Comparison of ENCODE assay signal across 9 cellular contexts in the genomic region with DNA sequence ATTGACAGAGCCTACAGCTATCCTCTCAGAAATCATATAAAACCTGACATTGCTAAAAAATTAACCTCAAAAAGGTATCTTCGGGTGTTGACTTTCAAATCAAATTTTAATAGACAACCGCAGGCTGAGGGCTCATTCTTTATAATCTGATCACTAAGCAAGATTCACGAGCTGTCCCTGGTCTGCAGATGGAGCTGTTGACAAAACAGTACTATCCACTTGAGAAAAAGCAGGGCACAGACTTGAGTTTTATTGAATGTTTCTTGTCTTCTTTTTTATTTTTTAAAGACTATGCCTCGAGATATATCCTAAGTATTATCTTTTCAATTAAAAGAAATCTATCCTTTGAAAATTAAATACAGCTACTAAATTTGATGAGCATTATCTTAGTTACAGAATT.
A peak's percentile ranks its signal among the peaks of the same experiment; 100 is the strongest.
DNase-seq lines count a peak whose midpoint lies in the region; ATAC-seq and TF ChIP-seq lines count a peak whose summit lies in the region.
"Had no signal": no experiment of that assay in that cellular context is flagged by ENCODE, and none has a peak within 500 bp of the region (broad histone marks: within the 10 kb centered on the region; RNA-seq: fewer than 3 reads in every experiment).

No MANE protein-coding gene starts in this region.

- DNase-seq in COR-L47 (lab: John Stamatoyannopoulos, UW) (peak; percentile 59), NCI-H1417 treated with DMSO at 0.1 percent for 48 hours (lab: John Stamatoyannopoulos, UW) (peak; percentile 34), mammary epithelial cell (no peak), left kidney (ENCODE audit: low read depth, low spot score) (peak; percentile 66), natural killer cell (no peak), uterus (no peak)
- no peak for DNase-seq in activated CD4-positive, alpha-beta T cell treated with anti-CD3 and anti-CD28 coated beads, Interleukin-2, amount 50 U/mL, for 1 hour

- H3K27me3 ChIP-seq in mammary epithelial cell (ENCODE audit: insufficient read depth, low read length) (no peaks in the 10 kb centered on the region), uterus (no peaks in the 10 kb centered on the region)

- TF ChIP-seq CTCF in mammary epithelial cell (conservative IDR thresholded peaks at IDR 0.05 in 1 of 2, IDR thresholded peaks at IDR 0.05 in 1 of 2; ENCODE audit: extremely low read depth in 1 of 2, insufficient read depth in 1 of 2, low read depth in 1 of 2, low read length in 2 of 2) (peak; percentile 13 to 59), natural killer cell (IDR thresholded peaks at IDR 0.05) (no peak), uterus (IDR thresholded peaks at IDR 0.05) (no peak)

- no peaks in the 10 kb centered on the region for H3K27me3 Mint-ChIP-seq in natural killer cell (ENCODE audit: low read depth in 2 of 2)

- no peak overlapping the region for H3K9ac ChIP-seq in mammary epithelial cell (ENCODE audit: insufficient read depth, low read length)
- H3K9ac ChIP-seq: KMS-11 had no signal

- TF ChIP-seq POLR2A in uterus (IDR thresholded peaks at IDR 0.05): no peak

- H3K9me3 ChIP-seq in mammary epithelial cell (replicated peaks; ENCODE audit: insufficient read depth, low read length) (peaks cover 7% of the 10 kb centered on the region), uterus (no peaks in the 10 kb centered on the region)

- H3K36me3 Mint-ChIP-seq in natural killer cell: no peaks in the 10 kb centered on the region

- H3K27ac ChIP-seq in mammary epithelial cell (ENCODE audit: insufficient read depth, low read depth, low read length) (no peak overlapping the region), uterus (no peak overlapping the region)
- H3K27ac ChIP-seq: KMS-11 had no signal

- no peak overlapping the region for H3K4me2 ChIP-seq in mammary epithelial cell (ENCODE audit: insufficient read depth, low read depth, low read length)
- H3K4me2 ChIP-seq: KMS-11 had no signal

- 16% methylated on average over 4 of the region's 4 CpGs for WGBS in mammary epithelial cell (ENCODE audit: low coverage, missing lambda C conversion rate)

- no peak overlapping the region for H3K4me3 ChIP-seq in mammary epithelial cell (replicated peaks in 1 of 3; ENCODE audit: insufficient read depth in 1 of 3, low read depth in 2 of 3, low read length in 3 of 3)
- no peak overlapping the region for H3K4me3 ChIP-seq in uterus

- H3K36me3 ChIP-seq in mammary epithelial cell (ENCODE audit: insufficient read depth, low read length): no peaks in the 10 kb centered on the region
- no peaks in the 10 kb centered on the region for H3K36me3 ChIP-seq in uterus

- no peaks in the 10 kb centered on the region for H3K4me1 ChIP-seq in mammary epithelial cell (ENCODE audit: insufficient read depth, low read length)
- H3K4me1 ChIP-seq in uterus: no peaks in the 10 kb centered on the region

- H3K9me3 Mint-ChIP-seq in natural killer cell: peaks cover 2 to 6% of the 10 kb centered on the region in 2 donors

- ATAC-seq in natural killer cell (no peak), GM19395 (IDR thresholded peaks at IDR 0.05; ENCODE audit: unreplicated experiment) (no peak)

- BruUV-seq in mammary epithelial cell (replicated peaks; lab: Mats Ljungman, UMichigan): no TSS peak

- no peaks in the 10 kb centered on the region for H4K20me1 ChIP-seq in mammary epithelial cell (ENCODE audit: insufficient read depth, low read length)

- intact Hi-C loops in mammary epithelial cell (cut with micrococcal nuclease) (loop anchor here (1.0 to 10.0 kb wide), 5 partner anchors 71 to 1025 kb away; no protein-coding TSS in a partner anchor), natural killer cell (cut with micrococcal nuclease) (no loop called here), uterus (cut with DNase I; ENCODE audit: low total_unique reads) (no loop called here)

- dilution Hi-C loops in mammary epithelial cell (cut with HindIII; ENCODE audit: low sequenced_read_pairs): no loop called here

- H3K27ac Mint-ChIP-seq in natural killer cell: no peak overlapping the region

- CTCF ChIA-PET in mammary epithelial cell (lab: Charles Lee; ENCODE audit: low non-redundant PET): interaction anchor here (0.6 to 0.7 kb wide), 3 partner anchors 77 to 498 kb away, joined by 4 read pairs; no protein-coding TSS in a partner anchor

- no peaks in the 10 kb centered on the region for H3K4me1 Mint-ChIP-seq in natural killer cell

- in situ Hi-C loops in mammary epithelial cell (cut with MboI; ENCODE audit: low sequenced_read_pairs in 2 of 2): loop anchor here in 1 of 2 donors (25.0 kb wide), 1 partner anchor 548 kb away; a partner anchor contains a TSS

- H3K79me2 ChIP-seq in mammary epithelial cell (ENCODE audit: insufficient read depth, low read length): no peaks in the 10 kb centered on the region

- H3K4me3 Mint-ChIP-seq in natural killer cell: no peak overlapping the region

- H2AFZ ChIP-seq in mammary epithelial cell (ENCODE audit: low read depth, low read length): no peak overlapping the region

Comparison
In these comparisons a context has a peak if more than half of its experiments do, and no peak if none do; other contexts are left out.
1. DNase-seq: peak in COR-L47 (single experiment), NCI-H1417 treated with DMSO at 0.1 percent for 48 hours (single experiment) and left kidney (single experiment); none in mammary epithelial cell (single experiment), activated CD4-positive, alpha-beta T cell treated with anti-CD3 and anti-CD28 coated beads, Interleukin-2, amount 50 U/mL, for 1 hour (single experiment), natural killer cell (single experiment) and uterus (0 of 2).
2. CTCF ChIP-seq: peak in mammary epithelial cell (2 of 2); none in natural killer cell (single experiment) and uterus (0 of 4).